ENCODE assay signal across 17 cellular contexts in genomic region chr5:115578657-115579056, GRCh38. TPM values are rescaled to one million over a fixed set of nuclear protein-coding genes. Genes with fewer than 3 reads are reported as not detected.
A peak's percentile ranks its signal among the peaks of the same experiment; 100 is the strongest.
DNase-seq lines count a peak whose midpoint lies in the region; ATAC-seq, FAIRE-seq and TF ChIP-seq lines count a peak whose summit lies in the region.
"Had no signal": no experiment of that assay in that cellular context is flagged by ENCODE, and none has a peak within 500 bp of the region (broad histone marks: within the 10 kb centered on the region; RNA-seq: fewer than 3 reads in every experiment).

No MANE protein-coding gene starts in this region.

- no peaks in the 10 kb centered on the region for H3K27me3 Mint-ChIP-seq in IgD-negative memory B cell

- H3K4me3 Mint-ChIP-seq in IgD-negative memory B cell = peak overlapping the region in 3 of 4 donors; percentile 72 to 87 (median 77)

- H3K36me3 ChIP-seq in mucosa of descending colon (ENCODE audit: low read depth) = no peaks in the 10 kb centered on the region
- H3K36me3 ChIP-seq: adrenal gland, BE2C had no signal

- intact Hi-C loops in mucosa of descending colon (cut with DNase I, micrococcal nuclease) = loop anchor here (5.0 to 10.0 kb wide), 2 partner anchors 204 to 266 kb away; no protein-coding TSS in a partner anchor

- ATAC-seq in GM18508 (IDR thresholded peaks at IDR 0.05; ENCODE audit: insufficient read depth, unreplicated experiment) (peak; percentile 50), GM21381 (IDR thresholded peaks at IDR 0.05; ENCODE audit: unreplicated experiment) (peak; percentile 54), HG02973 (IDR thresholded peaks at IDR 0.05; ENCODE audit: unreplicated experiment) (peak; percentile 50), mucosa of descending colon (no peak)
- ATAC-seq: HCT116 had no signal

- H3K4me3 ChIP-seq in mucosa of descending colon = no peak overlapping the region
- H3K4me3 ChIP-seq: adrenal gland, lung, SK-N-MC had no signal

- no peaks in the 10 kb centered on the region for H3K4me1 ChIP-seq in mucosa of descending colon (ENCODE audit: low read depth)
- H3K4me1 ChIP-seq: adrenal gland, BE2C had no signal

- peaks cover 0 to 2% (median 0%) of the 10 kb centered on the region in 3 donors for H3K9me3 Mint-ChIP-seq in IgD-negative memory B cell

- no peak for DNase-seq in T1000 (lab: John Stamatoyannopoulos, UW)
- no peak for DNase-seq in mucosa of descending colon
- DNase-seq in activated CD4-positive, alpha-beta T cell treated with anti-CD3 and anti-CD28 coated beads, Interleukin-2, amount 50 U/mL, for 1 hour = no peak
- DNase-seq in D721Med (ENCODE audit: insufficient read length, low spot score) = no peak
- DNase-seq: adrenal gland, BE2C, dorsolateral prefrontal cortex, GDM1, NCI-H510A treated with DMSO at 0.1 percent for 48 hours had no signal

- FAIRE-seq in D721Med (lab: Jason Lieb, UNC) = no peak
- FAIRE-seq: frontal cortex had no signal

- peak overlapping the region in 1 of 3 donors; percentile 71 for H3K27ac Mint-ChIP-seq in IgD-negative memory B cell

- peaks cover 21 to 43% (median 26%) of the 10 kb centered on the region in 3 donors for H3K4me1 Mint-ChIP-seq in IgD-negative memory B cell

- H3K36me3 Mint-ChIP-seq in IgD-negative memory B cell = peaks cover 6% of the 10 kb centered on the region

- TF ChIP-seq CTCF in mucosa of descending colon (IDR thresholded peaks at IDR 0.05) (no peak), D721Med (IDR thresholded peaks at IDR 0.05; ENCODE audit: insufficient read depth, missing control alignments) (no peak)

- H3K9me3 ChIP-seq in mucosa of descending colon = no peaks in the 10 kb centered on the region
- H3K9me3 ChIP-seq: adrenal gland, BE2C had no signal

RNA-seq across cellular contexts. Expression of gene TICAM2, which starts 23.6 kb away (rescaled TPM):
- polyA plus RNA-seq in IgD-negative memory B cell = 4.4 TPM
- 1 to 10 TPM; 1.9 to 4.3 (median 3.5) TPM for total RNA-seq in mucosa of descending colon

RNA-seq across cellular contexts. Expression of gene FEM1C, which starts 34.1 kb away (rescaled TPM):
- polyA plus RNA-seq in IgD-negative memory B cell = 2.9 TPM
- total RNA-seq in mucosa of descending colon = 10 to 100 TPM; 31.1 to 37.7 (median 33.5) TPM

RNA-seq across cellular contexts. Expression of gene TMED7, which starts 47.2 kb away (rescaled TPM):
- polyA plus RNA-seq in IgD-negative memory B cell = 26.0 TPM
- total RNA-seq in mucosa of descending colon = 100 to 1,000 TPM in 2 of 3 donors, 10 to 100 TPM in 1; 89.0 to 113 (median 104) TPM
